Comparison of ENCODE assay signal across 8 cellular contexts in the genomic region with DNA sequence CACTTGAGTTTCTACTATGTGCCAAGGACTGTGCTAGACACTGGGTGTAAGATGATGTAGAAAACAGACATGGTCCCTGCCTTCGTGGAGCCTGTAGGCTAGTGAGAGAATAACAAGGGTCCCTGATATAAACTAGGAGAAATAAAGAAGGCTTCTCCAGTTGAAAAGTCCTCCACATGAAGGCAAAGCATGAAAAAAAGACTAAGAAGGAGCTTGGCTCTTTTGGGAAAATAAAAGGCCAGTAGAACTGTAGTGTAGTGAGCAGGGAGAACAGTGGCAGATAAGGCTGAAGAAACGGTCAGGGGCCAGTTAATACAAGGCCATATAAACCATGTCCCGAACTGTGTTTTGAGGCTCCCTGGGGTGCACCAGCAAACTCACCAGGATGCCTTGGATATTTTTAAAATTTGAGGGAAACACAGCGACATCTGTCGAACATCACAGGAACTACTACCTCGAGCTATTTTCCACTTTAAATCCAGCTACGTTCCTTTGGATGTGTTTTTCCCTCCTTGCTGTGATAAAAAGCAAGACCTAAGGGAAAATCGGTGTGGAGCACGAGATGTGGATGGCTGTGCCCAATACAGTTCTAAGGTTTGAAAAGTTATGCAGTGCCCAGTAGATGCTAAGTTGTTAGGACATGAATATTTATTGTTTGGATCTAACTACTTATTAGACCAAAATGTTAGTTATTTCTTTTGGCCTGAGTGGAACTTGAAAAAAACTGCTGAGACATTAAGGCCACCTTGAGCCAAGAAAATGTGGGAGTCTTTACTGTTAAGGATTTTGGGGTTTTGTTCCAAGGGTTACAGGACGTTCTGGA. TPM values are rescaled to one million over a fixed set of nuclear protein-coding genes. Genes with fewer than 3 reads are reported as not detected.
DNase-seq lines count a peak whose midpoint lies in the region; ATAC-seq lines count a peak whose summit lies in the region.

No MANE protein-coding gene starts in this region.

- H3K9me3 Mint-ChIP-seq in activated naive CD8-positive, alpha-beta T cell treated with anti-CD3 and anti-CD28 coated beads, Interleukin-2, amount 10 ng/mL, durations not matched to agents 7 days and 5 days, result no peaks in the 10 kb centered on the region

- H3K4me3 ChIP-seq in HUES48 (ENCODE audit: low read depth, low read length) (no peak overlapping the region), trophoblast cell (ENCODE audit: low read depth, low read length) (no peak overlapping the region)

- no peak overlapping the region for H2BK5ac ChIP-seq in trophoblast cell (ENCODE audit: low read depth, low read length, poor library complexity)

- POLR2A ChIA-PET in activated naive CD8-positive, alpha-beta T cell treated with anti-CD3 and anti-CD28 coated beads, Interleukin-2, amount 10 ng/mL, durations not matched to agents 7 days and 5 days (lab: Charles Lee), result interaction anchor here (0.6 to 0.9 kb wide), 2 partner anchors 50 to 168 kb away, joined by 3 read pairs; no protein-coding TSS in a partner anchor

- no peak overlapping the region for H3K4me3 Mint-ChIP-seq in activated naive CD8-positive, alpha-beta T cell treated with anti-CD3 and anti-CD28 coated beads, Interleukin-2, amount 10 ng/mL, durations not matched to agents 7 days and 5 days

- ATAC-seq in activated naive CD8-positive, alpha-beta T cell treated with anti-CD3 and anti-CD28 coated beads, Interleukin-2, amount 10 ng/mL, durations not matched to agents 7 days and 5 days (ENCODE audit: low read depth), result peak; percentile 50
- ATAC-seq in HG02610 (IDR thresholded peaks at IDR 0.05; ENCODE audit: unreplicated experiment) (no peak), GM19023 (IDR thresholded peaks at IDR 0.05; ENCODE audit: unreplicated experiment) (no peak)

- H3K27me3 Mint-ChIP-seq in activated naive CD8-positive, alpha-beta T cell treated with anti-CD3 and anti-CD28 coated beads, Interleukin-2, amount 10 ng/mL, durations not matched to agents 7 days and 5 days, result peaks cover 16% of the 10 kb centered on the region

- H3K4me1 Mint-ChIP-seq in activated naive CD8-positive, alpha-beta T cell treated with anti-CD3 and anti-CD28 coated beads, Interleukin-2, amount 10 ng/mL, durations not matched to agents 7 days and 5 days, result no peaks in the 10 kb centered on the region

- no peaks in the 10 kb centered on the region for H3K36me3 ChIP-seq in HUES48 (ENCODE audit: control insufficient read depth, insufficient read depth, low read length)
- H3K36me3 ChIP-seq in trophoblast cell (ENCODE audit: control insufficient read depth in 1 of 2, insufficient read depth in 2 of 2, low read length in 2 of 2), result no peaks in the 10 kb centered on the region

- H3K9ac ChIP-seq in HUES48 (ENCODE audit: low read depth, low read length) (no peak overlapping the region), trophoblast cell (ENCODE audit: low read length) (no peak overlapping the region)

- no peak overlapping the region for H2AK5ac ChIP-seq in trophoblast cell (ENCODE audit: low read length)

- no peaks in the 10 kb centered on the region for H3K36me3 Mint-ChIP-seq in activated naive CD8-positive, alpha-beta T cell treated with anti-CD3 and anti-CD28 coated beads, Interleukin-2, amount 10 ng/mL, durations not matched to agents 7 days and 5 days

- DNase-seq in DMS 273 (lab: John Stamatoyannopoulos, UW; ENCODE audit: unreplicated experiment) (peak; percentile 81), OCI-M2 (lab: John Stamatoyannopoulos, UW; ENCODE audit: unreplicated experiment) (peak; percentile 33), head of caudate nucleus (peak in 36 of 42 donors; percentile 10 to 84 (median 52)), trophoblast cell (peak; percentile 23 to 77)
- no peak for DNase-seq in activated naive CD8-positive, alpha-beta T cell treated with anti-CD3 and anti-CD28 coated beads, Interleukin-2, amount 10 ng/mL, durations not matched to agents 7 days and 5 days

- intact Hi-C loops in head of caudate nucleus (cut with DNase I), result no loop called here

- H3K27ac ChIP-seq in HUES48 (ENCODE audit: low read depth, low read length) (peak overlapping the region; percentile 22), trophoblast cell (ENCODE audit: low read depth, low read length) (no peak overlapping the region)

- no peak overlapping the region for H3K23ac ChIP-seq in trophoblast cell (ENCODE audit: low read length)

- no peak overlapping the region for H2BK120ac ChIP-seq in trophoblast cell (ENCODE audit: insufficient read depth, low read length, poor library complexity)

- H2AFZ ChIP-seq in trophoblast cell (ENCODE audit: insufficient read depth, low read length, poor library complexity), result no peak overlapping the region

- H3K4me1 ChIP-seq in HUES48 (ENCODE audit: control insufficient read depth, insufficient read depth, low read length) (peaks cover 6% of the 10 kb centered on the region; the same call in 1 of the 2 replicates), trophoblast cell (ENCODE audit: control insufficient read depth in 1 of 2, insufficient read depth in 2 of 2, low read length in 2 of 2) (no peaks in the 10 kb centered on the region)

- no peak overlapping the region for H4K91ac ChIP-seq in trophoblast cell (ENCODE audit: low read depth, low read length)

- H3K4me2 ChIP-seq in trophoblast cell (ENCODE audit: low read length), result no peak overlapping the region

- H2BK12ac ChIP-seq in trophoblast cell (ENCODE audit: low read length), result no peak overlapping the region

- H3K79me2 ChIP-seq in trophoblast cell (ENCODE audit: control insufficient read depth, insufficient read depth, low read length, poor library complexity), result no peaks in the 10 kb centered on the region

- no peak overlapping the region for H4K8ac ChIP-seq in trophoblast cell (ENCODE audit: low read depth, low read length)

- no CpG with 5 or more reads among the region's 10 CpGs for WGBS in trophoblast cell (ENCODE audit: extremely low coverage, insufficient coverage, insufficient read length)

- H3K18ac ChIP-seq in trophoblast cell (ENCODE audit: low read length), result no peak overlapping the region

- H3K9me3 ChIP-seq in HUES48 (ENCODE audit: control insufficient read depth, insufficient read depth, low read length), result no peaks in the 10 kb centered on the region
- no peaks in the 10 kb centered on the region for H3K9me3 ChIP-seq in trophoblast cell (ENCODE audit: insufficient read depth, low read depth, low read length)

- no peak overlapping the region for H3K4ac ChIP-seq in trophoblast cell (ENCODE audit: low read depth, low read length)

- no peaks in the 10 kb centered on the region for H3K79me1 ChIP-seq in trophoblast cell (ENCODE audit: low read length)

- H3K27ac Mint-ChIP-seq in activated naive CD8-positive, alpha-beta T cell treated with anti-CD3 and anti-CD28 coated beads, Interleukin-2, amount 10 ng/mL, durations not matched to agents 7 days and 5 days, result no peak overlapping the region

- H4K12ac ChIP-seq in trophoblast cell (ENCODE audit: low read depth, low read length), result no peak overlapping the region

- H3K27me3 ChIP-seq in HUES48 (ENCODE audit: control insufficient read depth, insufficient read depth, low read length) (no peaks in the 10 kb centered on the region), trophoblast cell (ENCODE audit: insufficient read depth, low read length) (no peaks in the 10 kb centered on the region)

- no peak overlapping the region for H3K14ac ChIP-seq in trophoblast cell (ENCODE audit: low read length)

RNA-seq across cellular contexts. Expression of a gene that starts 8.5 kb away (rescaled TPM):
- 10 to 100 TPM in 1 of 2 experiments, 1 to 10 TPM in 1; 9.8 to 12.5 TPM for total RNA-seq in activated naive CD8-positive, alpha-beta T cell treated with anti-CD3 and anti-CD28 coated beads, Interleukin-2, amount 10 ng/mL, durations not matched to agents 7 days and 5 days
- polyA plus RNA-seq in trophoblast cell (2013), result 40.2 and 40.8 TPM in 2 replicates
